In genomic region chr17:80793421-80793820, GRCh38 we compare ENCODE assay signal across 14 cellular contexts.
A peak's percentile ranks its signal among the peaks of the same experiment; 100 is the strongest.
DNase-seq lines count a peak whose midpoint lies in the region; ATAC-seq, FAIRE-seq and TF ChIP-seq lines count a peak whose summit lies in the region.
"Had no signal": no experiment of that assay in that cellular context is flagged by ENCODE, and none has a peak within 500 bp of the region (broad histone marks: within the 10 kb centered on the region; RNA-seq: fewer than 3 reads in every experiment).

No MANE protein-coding gene starts in this region.

- DNase-seq in A549 (ENCODE audit: low read depth in 1 of 2, low spot score in 1 of 2) (no peak), HFFc6 (no peak), nephron progenitor cell (no peak), 8988T (no peak), H4 (ENCODE audit: low spot score) (no peak)
- DNase-seq in central memory CD8-positive, alpha-beta T cell (ENCODE audit: low spot score in 2 of 2) = no peak
- no peak for DNase-seq in activated CD4-positive, CD25-positive, alpha-beta regulatory T cell (lab: John Stamatoyannopoulos, UW)
- DNase-seq: NCI-H1436, NCI-H524, occipital lobe had no signal

- CTCF ChIA-PET in A549 (lab: Yijun Ruan, JAX) = interaction anchor here (1.3 to 1.5 kb wide), 2 partner anchors 19 to 33 kb away, joined by 3 read pairs; no protein-coding TSS in a partner anchor

- H3K9me3 ChIP-seq in A549 = no peaks in the 10 kb centered on the region

- ATAC-seq in A549 = no peak
- no peak for ATAC-seq in central memory CD8-positive, alpha-beta T cell (replicated peaks; ENCODE audit: extremely low read depth, poor library complexity, severe bottlenecking)
- ATAC-seq in GM21381 (IDR thresholded peaks at IDR 0.05; ENCODE audit: unreplicated experiment) = no peak
- ATAC-seq: WTC11 had no signal

- no peak for TF ChIP-seq EP300 in A549 (IDR thresholded peaks at IDR 0.05)

- FAIRE-seq in A549 (lab: Jason Lieb, UNC) = no peak
- FAIRE-seq: GM18507 had no signal

- H3K9me3 Mint-ChIP-seq in HFFc6 = peaks cover 2% of the 10 kb centered on the region; the same call in 1 of the 2 replicates
- H3K9me3 Mint-ChIP-seq in central memory CD8-positive, alpha-beta T cell = peaks cover 3% of the 10 kb centered on the region
- peaks cover 10% of the 10 kb centered on the region for H3K9me3 Mint-ChIP-seq in nephron progenitor cell

- peak overlapping the region; percentile 86 for H3K4me2 ChIP-seq in A549
- H3K4me2 ChIP-seq: BLaER1 had no signal

- H3K4me1 ChIP-seq in A549 = peaks cover 59% of the 10 kb centered on the region

- TF ChIP-seq POLR2A in A549 (IDR thresholded peaks at IDR 0.05; ENCODE audit: low read length) = no peak

- no peak overlapping the region for H3K4me3 ChIP-seq in A549
- H3K4me3 ChIP-seq: BLaER1 had no signal

- peaks cover 57% of the 10 kb centered on the region for H3K4me1 Mint-ChIP-seq in HFFc6 (ENCODE audit: low read depth)
- H3K4me1 Mint-ChIP-seq in central memory CD8-positive, alpha-beta T cell = peaks cover 45% of the 10 kb centered on the region
- peaks cover 60% of the 10 kb centered on the region for H3K4me1 Mint-ChIP-seq in nephron progenitor cell

- TF ChIP-seq CTCF in A549 (IDR thresholded peaks at IDR 0.05) (no peak), HFFc6 (IDR thresholded peaks at IDR 0.05) (no peak), nephron progenitor cell (IDR thresholded peaks at IDR 0.05) (no peak)

- 92% methylated on average over 12 of the region's 12 CpGs for WGBS in A549 (ENCODE audit: missing lambda C conversion rate)

- H3K27ac ChIP-seq in A549 = peak overlapping the region; percentile 79 to 89; a peak in 5 of 6 replicates
- H3K27ac ChIP-seq: BLaER1 had no signal

- peak overlapping the region; percentile 77 for H3K27ac Mint-ChIP-seq in HFFc6
- peak overlapping the region; percentile 23 for H3K27ac Mint-ChIP-seq in central memory CD8-positive, alpha-beta T cell (ENCODE audit: low read depth)
- H3K27ac Mint-ChIP-seq in nephron progenitor cell = peak overlapping the region; percentile 87
- H3K27ac Mint-ChIP-seq: WTC11 had no signal

- H3K36me3 Mint-ChIP-seq in HFFc6 (ENCODE audit: low read depth) (peaks cover 49% of the 10 kb centered on the region), nephron progenitor cell (ENCODE audit: low read depth) (peaks cover 50% of the 10 kb centered on the region)
- H3K36me3 Mint-ChIP-seq in central memory CD8-positive, alpha-beta T cell (ENCODE audit: insufficient read depth) = peaks cover 22% of the 10 kb centered on the region

- H3K27me3 Mint-ChIP-seq in HFFc6 (ENCODE audit: insufficient read depth) = no peaks in the 10 kb centered on the region; the same call in none of the 2 replicates
- no peaks in the 10 kb centered on the region for H3K27me3 Mint-ChIP-seq in central memory CD8-positive, alpha-beta T cell
- H3K27me3 Mint-ChIP-seq in nephron progenitor cell (ENCODE audit: low read depth, poor library complexity) = no peaks in the 10 kb centered on the region

- POLR2A ChIA-PET in A549 (lab: Yijun Ruan, JAX) = no interaction called here

- H3K4me3 Mint-ChIP-seq in HFFc6 (no peak overlapping the region; the same call in none of the 2 replicates), nephron progenitor cell (no peak overlapping the region)
- H3K4me3 Mint-ChIP-seq in central memory CD8-positive, alpha-beta T cell = peak overlapping the region; percentile 29
- H3K4me3 Mint-ChIP-seq: WTC11 had no signal

- TF ChIP-seq RAD21 in A549 (conservative IDR thresholded peaks at IDR 0.05 in 1 of 2, IDR thresholded peaks at IDR 0.05 in 1 of 2) = no peak

TF ChIP-seq in A549, 52 proteins besides CTCF, POLR2A, EP300 and RAD21:
- no peak for TF ChIP-seq HDAC2 (IDR thresholded peaks at IDR 0.05)
- no peak for TF ChIP-seq ESRRA (IDR thresholded peaks at IDR 0.05; ENCODE audit: borderline replicate concordance, low read length)
- no peak for TF ChIP-seq CBX2 (IDR thresholded peaks at IDR 0.05; ENCODE audit: borderline replicate concordance, low read depth)
- no peak for TF ChIP-seq E2F6 (IDR thresholded peaks at IDR 0.05; ENCODE audit: borderline replicate concordance, low read depth)
- TF ChIP-seq KDM1A (IDR thresholded peaks at IDR 0.05; ENCODE audit: low read depth) = no peak
- no peak for TF ChIP-seq NR3C1 (IDR thresholded peaks at IDR 0.05)
- no peak for TF ChIP-seq KDM5A (IDR thresholded peaks at IDR 0.05)
- TF ChIP-seq FOXS1 (CRISPR knock-in tag; IDR thresholded peaks at IDR 0.05) = no peak
- no peak for TF ChIP-seq BHLHE40 (IDR thresholded peaks at IDR 0.05; ENCODE audit: low read depth, low read length)
- TF ChIP-seq NPAS2 (CRISPR knock-in tag; IDR thresholded peaks at IDR 0.05; ENCODE audit: borderline replicate concordance) = no peak
- TF ChIP-seq REST (IDR thresholded peaks at IDR 0.05) = no peak

Comparison
In these comparisons a context has a peak if more than half of its experiments do, and no peak if none do; other contexts are left out.
1. H3K27ac Mint-ChIP-seq: peak in every context shown above with its lines; median percentile 87 in nephron progenitor cell; 77 in HFFc6; 23 in central memory CD8-positive, alpha-beta T cell.